Comparison of ENCODE assay signal across 8 cellular contexts in genomic region chr17:68035131-68035522, GRCh38. TPM values are rescaled to one million over a fixed set of nuclear protein-coding genes. Genes with fewer than 3 reads are reported as not detected.
DNase-seq lines count a peak whose midpoint lies in the region; ATAC-seq, FAIRE-seq and TF ChIP-seq lines count a peak whose summit lies in the region.

No MANE protein-coding gene starts in this region.

- peak; percentile 90 for ATAC-seq in HepG2

- CTCF ChIA-PET in HepG2 (lab: Yijun Ruan, JAX; ENCODE audit: low intra/inter-chr PET ratio, low total read pairs), result no interaction called here

- H3K27ac ChIP-seq in HepG2 (ENCODE audit: extremely low read length, insufficient read depth, low read length), result peak overlapping the region; percentile 47

- no peaks in the 10 kb centered on the region; a peak in 1 of 5 replicates for H3K27me3 ChIP-seq in HepG2 (ENCODE audit: control insufficient read depth in 1 of 2, insufficient read depth in 2 of 2, low read length in 2 of 2)

- TF ChIP-seq CTCF in HFF-Myc (IDR thresholded peaks at IDR 0.05; ENCODE audit: low read depth, low read length, missing control alignments) (no peak), NB4 (IDR thresholded peaks at IDR 0.05; ENCODE audit: low read depth, low read length) (no peak), HepG2 (CRISPR knock-in tag; IDR thresholded peaks at IDR 0.05) (no peak)

- WGBS in HepG2 (ENCODE audit: low lambda C conversion rate), result 3% methylated on average over 27 of the region's 27 CpGs

- 0 out of 2 replicates have a peak, but pooled peaks cover 7% of the 10 kb centered on the region for H4K20me1 ChIP-seq in HepG2 (ENCODE audit: insufficient read depth, low read length)

- in situ Hi-C loops in HepG2 (cut with HindIII; ENCODE audit: extremely low pct_ligation_motif_present, low pct_unique_long_range_greater_than_20kb), result no loop called here

- peaks cover 61% of the 10 kb centered on the region for H3K4me1 ChIP-seq in HepG2 (ENCODE audit: insufficient read depth, low read length)

- TF ChIP-seq POLR2A in NB4 (IDR thresholded peaks at IDR 0.05; ENCODE audit: extremely low read depth, insufficient read length) (no peak), HepG2 (IDR thresholded peaks at IDR 0.05; ENCODE audit: insufficient read depth in 1 of 2, low read depth in 2 of 2, low read length in 2 of 2) (no peak)

- peak; percentile 98 for FAIRE-seq in G401.6 (lab: Jason Lieb, UNC)
- FAIRE-seq in HepG2 (lab: Jason Lieb, UNC), result no peak

- no TSS peak for BruUV-seq in HepG2 (replicated peaks; lab: Mats Ljungman, UMichigan)

- no peak for DNase-seq in HFF-Myc (ENCODE audit: extremely low read depth, low read depth)
- DNase-seq in NB4 (ENCODE audit: low read depth), result peak; percentile 97
- peak; percentile 80 for DNase-seq in T-helper 9 cell
- peak in 51 of 56 donors; percentile 55 to 97 (median 93) for DNase-seq in amygdala (lab: John Stamatoyannopoulos, UW)
- DNase-seq in HepG2 (ENCODE audit: low spot score), result no peak
- peak; percentile 79 for DNase-seq in stimulated activated CD8-positive, alpha-beta memory T cell treated with anti-CD3 and anti-CD28 coated beads, Interleukin-12 subunit alpha, Interleukin-12 subunit beta, amount 100 ng/mL, for 1 hour (ENCODE audit: low read depth)
- DNase-seq in central memory CD4-positive, alpha-beta T cell, result no peak

- no peaks in the 10 kb centered on the region for H3K9me3 ChIP-seq in HepG2 (ENCODE audit: low read length)

- H3K4me2 ChIP-seq in HepG2 (ENCODE audit: low read depth, low read length), result peak overlapping the region; percentile 76

- intact Hi-C loops in HepG2 (cut with micrococcal nuclease; ENCODE audit: unreplicated experiment), result loop anchor here (2.0 to 10.0 kb wide), 2 partner anchors 14 to 420 kb away; partner anchors contain the start of gene WIPI1

- H3K9ac ChIP-seq in HepG2 (ENCODE audit: insufficient read depth, low read depth, low read length), result 0 out of 2 replicates have a peak overlapping the region, but pooled peaks have one; percentile 9

- H2AFZ ChIP-seq in HepG2 (ENCODE audit: low read length), result no peak overlapping the region

- TF ChIP-seq EP300 in HepG2 (IDR thresholded peaks at IDR 0.05; ENCODE audit: low read depth in 2 of 2, low read length in 2 of 2) (no peak), HepG2 (CRISPR knock-in tag; IDR thresholded peaks at IDR 0.05; ENCODE audit: borderline replicate concordance) (no peak)

- peaks cover 7 to 28% of the 10 kb centered on the region in 2 experiments; a peak in 4 of 5 replicates for H3K36me3 ChIP-seq in HepG2 (replicated peaks in 1 of 2; ENCODE audit: control insufficient read depth in 1 of 2, insufficient read depth in 2 of 2, low read length in 2 of 2)

- H3K79me2 ChIP-seq in HepG2 (ENCODE audit: insufficient read depth, low read length), result peaks cover 34% of the 10 kb centered on the region

- H3K4me3 ChIP-seq in HFF-Myc (replicated peaks; ENCODE audit: low read depth, low read length), result peak overlapping the region; percentile 19; the same call in 1 of the 2 replicates
- peak overlapping the region; percentile 17 for H3K4me3 ChIP-seq in NB4 (ENCODE audit: low read depth, low read length)
- H3K4me3 ChIP-seq in HepG2 (replicated peaks in 1 of 3; ENCODE audit: insufficient read depth in 1 of 3, low read depth in 2 of 3, low read length in 3 of 3), result peak overlapping the region; percentile 27 to 49 (median 44)

- TF ChIP-seq RAD21 in HepG2 (CRISPR knock-in tag; IDR thresholded peaks at IDR 0.05), result no peak

- POLR2A ChIA-PET in HepG2 (lab: Yijun Ruan, JAX), result interaction anchor here (0.7 to 2.7 kb wide), 15 partner anchors 10 to 348 kb away, joined by 3 to 44 read pairs (median 4); partner anchors contain the start of gene NOL11

TF ChIP-seq in HepG2, 621 proteins besides CTCF, POLR2A, EP300 and RAD21 (continues in another document):
- TF ChIP-seq ZNF607 (CRISPR knock-in tag; IDR thresholded peaks at IDR 0.05; ENCODE audit: borderline replicate concordance) (no peak), ZSCAN25 (CRISPR knock-in tag; IDR thresholded peaks at IDR 0.05) (no peak), ARID5B (CRISPR knock-in tag; IDR thresholded peaks at IDR 0.05) (peak; percentile 37; the same call in 1 of the 2 replicates), DRAP1 (CRISPR knock-in tag; IDR thresholded peaks at IDR 0.05) (no peak)

RNA-seq across cellular contexts. Expression of gene KPNA2, which starts 0.4 kb away (rescaled TPM):
- total RNA-seq in HepG2 (2016; rRNA removed; fragmentation: Illumina TruSeq; extraction: Trizol), result 305 and 410 TPM in 2 replicates
- 130 and 151 TPM in 2 replicates for total RNA-seq in HepG2 (2016; cell fraction: cytosol; rRNA removed; fragmentation: Illumina TruSeq; extraction: Trizol; ENCODE audit: low read depth)
- total RNA-seq in HepG2 (2016; cell fraction: insoluble cytoplasmic fraction; rRNA removed; fragmentation: Illumina TruSeq; extraction: Trizol), result 293 and 395 TPM in 2 replicates
- total RNA-seq in HepG2 (2016; cell fraction: membrane; rRNA removed; fragmentation: Illumina TruSeq; extraction: Trizol), result 181 and 208 TPM in 2 replicates
- total RNA-seq in HepG2 (2016; cell fraction: nucleus; rRNA removed; fragmentation: Illumina TruSeq; extraction: Trizol), result 176 and 216 TPM in 2 replicates
- polyA plus RNA-seq in HepG2 (2011; rRNA removed), result 76.7 and 111 TPM in 2 replicates
- polyA plus RNA-seq in HepG2 (2011; cell fraction: cytosol; rRNA removed), result 89.6 and 93.6 TPM in 2 replicates
- 62.8 and 68.9 TPM in 2 replicates for polyA plus RNA-seq in HepG2 (2011; cell fraction: nucleus; rRNA removed)
- 104 and 144 TPM in 2 replicates for polyA plus RNA-seq in HepG2 (2012)
- polyA plus RNA-seq in HepG2 (2016; cell fraction: cytosol; fragmentation: Illumina TruSeq; extraction: Trizol; ENCODE audit: low read depth), result 63.3 and 66.0 TPM in 2 replicates
- polyA plus RNA-seq in HepG2 (2016; cell fraction: insoluble cytoplasmic fraction; fragmentation: Illumina TruSeq; extraction: Trizol; ENCODE audit: low read depth), result 396 and 415 TPM in 2 replicates
- 85.9 and 88.8 TPM in 2 replicates for polyA plus RNA-seq in HepG2 (2016; cell fraction: membrane; fragmentation: Illumina TruSeq; extraction: Trizol; ENCODE audit: low read depth)
- polyA plus RNA-seq in HepG2 (2016; cell fraction: nucleus; fragmentation: Illumina TruSeq; extraction: Trizol; ENCODE audit: insufficient read depth, low read depth), result 251 and 259 TPM in 2 replicates
- polyA minus RNA-seq in HepG2 (2011; rRNA and poly(A)+ RNA removed; ENCODE audit: low replicate concordance), result 207 and 617 TPM in 2 replicates
- polyA minus RNA-seq in HepG2 (2011; cell fraction: cytosol; rRNA and poly(A)+ RNA removed), result 122 and 150 TPM in 2 replicates
- polyA minus RNA-seq in HepG2 (2011; cell fraction: nucleus; rRNA and poly(A)+ RNA removed), result 120 and 124 TPM in 2 replicates

RNA-seq across cellular contexts. Expression of gene C17orf58, which starts 38.9 kb away (rescaled TPM):
- total RNA-seq in HepG2 (2016; rRNA removed; fragmentation: Illumina TruSeq; extraction: Trizol), result 15.6 and 15.8 TPM in 2 replicates
- total RNA-seq in HepG2 (2016; cell fraction: cytosol; rRNA removed; fragmentation: Illumina TruSeq; extraction: Trizol; ENCODE audit: low read depth), result 12.9 and 19.3 TPM in 2 replicates
- 16.5 and 17.3 TPM in 2 replicates for total RNA-seq in HepG2 (2016; cell fraction: insoluble cytoplasmic fraction; rRNA removed; fragmentation: Illumina TruSeq; extraction: Trizol)
- total RNA-seq in HepG2 (2016; cell fraction: membrane; rRNA removed; fragmentation: Illumina TruSeq; extraction: Trizol), result 26.7 and 28.4 TPM in 2 replicates
- 7.5 and 8.2 TPM in 2 replicates for total RNA-seq in HepG2 (2016; cell fraction: nucleus; rRNA removed; fragmentation: Illumina TruSeq; extraction: Trizol)
- 14.7 and 15.8 TPM in 2 replicates for polyA plus RNA-seq in HepG2 (2011; rRNA removed)
- 13.6 and 14.2 TPM in 2 replicates for polyA plus RNA-seq in HepG2 (2011; cell fraction: cytosol; rRNA removed)
- polyA plus RNA-seq in HepG2 (2011; cell fraction: nucleus; rRNA removed), result 5.0 and 6.4 TPM in 2 replicates
- polyA plus RNA-seq in HepG2 (2012), result 8.2 and 10.9 TPM in 2 replicates
- 17.7 and 20.4 TPM in 2 replicates for polyA plus RNA-seq in HepG2 (2016; cell fraction: cytosol; fragmentation: Illumina TruSeq; extraction: Trizol; ENCODE audit: low read depth)
- polyA plus RNA-seq in HepG2 (2016; cell fraction: insoluble cytoplasmic fraction; fragmentation: Illumina TruSeq; extraction: Trizol; ENCODE audit: low read depth), result 19.2 and 21.6 TPM in 2 replicates
- 26.7 and 27.3 TPM in 2 replicates for polyA plus RNA-seq in HepG2 (2016; cell fraction: membrane; fragmentation: Illumina TruSeq; extraction: Trizol; ENCODE audit: low read depth)
- polyA plus RNA-seq in HepG2 (2016; cell fraction: nucleus; fragmentation: Illumina TruSeq; extraction: Trizol; ENCODE audit: insufficient read depth, low read depth), result 17.0 and 18.8 TPM in 2 replicates
- 5.0 and 8.9 TPM in 2 replicates for polyA minus RNA-seq in HepG2 (2011; rRNA and poly(A)+ RNA removed; ENCODE audit: low replicate concordance)
- polyA minus RNA-seq in HepG2 (2011; cell fraction: cytosol; rRNA and poly(A)+ RNA removed), result 4.3 and 6.3 TPM in 2 replicates
- polyA minus RNA-seq in HepG2 (2011; cell fraction: nucleus; rRNA and poly(A)+ RNA removed), result 2.2 and 3.0 TPM in 2 replicates

Comparison
In these comparisons a context has a peak if more than half of its experiments do, and no peak if none do; other contexts are left out.
1. DNase-seq: peak in NB4 (single experiment), T-helper 9 cell (single experiment), amygdala (51 of 56) and stimulated activated CD8-positive, alpha-beta memory T cell treated with anti-CD3 and anti-CD28 coated beads, Interleukin-12 subunit alpha, Interleukin-12 subunit beta, amount 100 ng/mL, for 1 hour (single experiment); none in HFF-Myc (single experiment), HepG2 (single experiment) and central memory CD4-positive, alpha-beta T cell (single experiment).
2. Peak in every context shown above with its lines, with median percentiles within 50 percentile points of each other: H3K4me3 ChIP-seq.